ENCODE assay signal across 18 cellular contexts in genomic region chr1:1606232-1606631, GRCh38.
"Had no signal": no experiment of that assay in that cellular context is flagged by ENCODE, and none has a peak within 500 bp of the region (broad histone marks: within the 10 kb centered on the region; RNA-seq: fewer than 3 reads in every experiment).

No MANE protein-coding gene starts in this region.

- H3K9me3 ChIP-seq: esophagus squamous epithelium, gastroesophageal sphincter, ovary, right atrium auricular region, suprapubic skin, thyroid gland had no signal

- H3K4me2 ChIP-seq: hepatocyte had no signal

- DNase-seq: esophagus squamous epithelium; foreskin fibroblast; kidney; left cardiac atrium; mesendoderm; naive B cell; nephron progenitor cell; small intestine; stimulated activated CD4-positive, alpha-beta T cell treated with anti-CD3 and anti-CD28 coated beads, Interleukin-2, amount 100 ng/mL, for 48 hours; stimulated activated naive CD8-positive, alpha-beta T cell treated with anti-CD3 and anti-CD28 coated beads, Interleukin-15, Interleukin-2, amounts not matched to agents 100 U/mL and 50 U/mL, for 24 hours; thyroid gland had no signal

- H3K27me3 Mint-ChIP-seq: dendritic cell treated with granulocyte-macrophage colony-stimulating factor and Interleukin-4, amounts not matched to agents 40 ng/mL and 50 ng/mL, for 4 days had no signal

- H3K27ac ChIP-seq: gastroesophageal sphincter, hepatocyte, ovary, right atrium auricular region, suprapubic skin, thyroid gland had no signal

- H3K27ac Mint-ChIP-seq: nephron progenitor cell, type B pancreatic cell had no signal

- H3K27me3 ChIP-seq: ovary, right atrium auricular region, thyroid gland had no signal

- H3K4me3 ChIP-seq: esophagus squamous epithelium, gastroesophageal sphincter, hepatocyte, ovary, right atrium auricular region, suprapubic skin, thyroid gland had no signal

- H3K36me3 Mint-ChIP-seq: naive B cell, type B pancreatic cell had no signal

- H3K4me1 ChIP-seq: esophagus squamous epithelium, gastroesophageal sphincter, suprapubic skin had no signal

- H3K4me3 Mint-ChIP-seq: nephron progenitor cell, type B pancreatic cell had no signal

- ATAC-seq: gastroesophageal sphincter; left cardiac atrium; stimulated activated naive CD8-positive, alpha-beta T cell treated with anti-CD3 and anti-CD28 coated beads, Interleukin-15, Interleukin-2, amounts not matched to agents 100 U/mL and 50 U/mL, for 24 hours had no signal

- H3K9me3 Mint-ChIP-seq: dendritic cell treated with granulocyte-macrophage colony-stimulating factor and Interleukin-4, amounts not matched to agents 40 ng/mL and 50 ng/mL, for 4 days; naive B cell; nephron progenitor cell; type B pancreatic cell had no signal

- H3K36me3 ChIP-seq: esophagus squamous epithelium, gastroesophageal sphincter, ovary, right atrium auricular region, suprapubic skin, thyroid gland had no signal
